25 cellular contexts compared by ENCODE assay signal in genomic region chr16:11886881-11887280, GRCh38.
"Had no signal": no experiment of that assay in that cellular context is flagged by ENCODE, and none has a peak within 500 bp of the region (broad histone marks: within the 10 kb centered on the region; RNA-seq: fewer than 3 reads in every experiment).

No MANE protein-coding gene starts in this region.

- H3K27me3 Mint-ChIP-seq: memory B cell; stimulated activated memory B cell treated with anti-CD40 and anti-IgM and Interleukin-4, amounts not matched to agents 10 μg/mL and 1 μg/mL and 100 μg/mL, for 72 hours; stimulated activated naive CD8-positive, alpha-beta T cell treated with anti-CD3 and anti-CD28 coated beads, Interleukin-15, amount 100 ng/mL, for 72 hours had no signal

- H3K4me3 Mint-ChIP-seq: endodermal cell; memory B cell; mesothelial cell of epicardium; natural killer cell; stimulated activated memory B cell treated with anti-CD40 and anti-IgM and Interleukin-4, amounts not matched to agents 10 μg/mL and 1 μg/mL and 100 μg/mL, for 72 hours; stimulated activated naive CD8-positive, alpha-beta T cell treated with anti-CD3 and anti-CD28 coated beads, Interleukin-15, amount 100 ng/mL, for 72 hours had no signal

- H3K27ac ChIP-seq: coronary artery, hepatocyte, left ventricle myocardium inferior, lower lobe of right lung, pancreas, prostate gland, spleen, testis, transverse colon had no signal

- H3K9me3 ChIP-seq: left ventricle myocardium inferior, lower lobe of right lung, pancreas, prostate gland, spleen, testis, transverse colon had no signal

- H3K9me3 Mint-ChIP-seq: endodermal cell; memory B cell; mesothelial cell of epicardium; natural killer cell; stimulated activated memory B cell treated with anti-CD40 and anti-IgM and Interleukin-4, amounts not matched to agents 10 μg/mL and 1 μg/mL and 100 μg/mL, for 72 hours; stimulated activated naive CD8-positive, alpha-beta T cell treated with anti-CD3 and anti-CD28 coated beads, Interleukin-15, amount 100 ng/mL, for 72 hours had no signal

- H3K27me3 ChIP-seq: hepatocyte, pancreas, spleen, testis, transverse colon had no signal

- H3K27ac Mint-ChIP-seq: endodermal cell; memory B cell; mesothelial cell of epicardium; stimulated activated memory B cell treated with anti-CD40 and anti-IgM and Interleukin-4, amounts not matched to agents 10 μg/mL and 1 μg/mL and 100 μg/mL, for 72 hours had no signal

- DNase-seq: effector CD4-positive, alpha-beta T cell; endodermal cell; foreskin melanocyte; head of caudate nucleus; kidney; left cardiac atrium; left ventricle myocardium inferior; lower lobe of right lung; natural killer cell; occipital lobe; pancreas; spleen; stimulated activated CD4-positive, alpha-beta T cell treated with anti-CD3 and anti-CD28 coated beads, Interleukin-15, amount 100 ng/mL, for 24 hours; stimulated activated CD4-positive, alpha-beta T cell treated with anti-CD3 and anti-CD28 coated beads, Interleukin-1b, Interleukin-23, amount 100 ng/mL, for 48 hours; stimulated activated CD4-positive, alpha-beta T cell treated with anti-CD3 and anti-CD28 coated beads, Interleukin-4, amount 100 ng/mL, for 24 hours; stimulated activated naive CD8-positive, alpha-beta T cell treated with anti-CD3 and anti-CD28 coated beads, Interleukin-15, amount 100 ng/mL, for 72 hours; testis; transverse colon had no signal

- H3K4me1 ChIP-seq: lower lobe of right lung, pancreas, prostate gland, spleen, testis, transverse colon had no signal

- ATAC-seq: left cardiac atrium; lower lobe of right lung; natural killer cell; pancreas; sciatic nerve; stimulated activated memory B cell treated with anti-CD40 and anti-IgM and Interleukin-4, amounts not matched to agents 10 μg/mL and 1 μg/mL and 100 μg/mL, for 72 hours; stimulated activated naive CD8-positive, alpha-beta T cell treated with anti-CD3 and anti-CD28 coated beads, Interleukin-15, amount 100 ng/mL, for 72 hours had no signal

- H3K4me3 ChIP-seq: coronary artery, hepatocyte, left ventricle myocardium inferior, lower lobe of right lung, pancreas, prostate gland, spleen, testis, transverse colon had no signal

- H3K4me1 Mint-ChIP-seq: endodermal cell; memory B cell; mesothelial cell of epicardium; natural killer cell; stimulated activated memory B cell treated with anti-CD40 and anti-IgM and Interleukin-4, amounts not matched to agents 10 μg/mL and 1 μg/mL and 100 μg/mL, for 72 hours; stimulated activated naive CD8-positive, alpha-beta T cell treated with anti-CD3 and anti-CD28 coated beads, Interleukin-15, amount 100 ng/mL, for 72 hours had no signal
